16 cellular contexts compared by ENCODE assay signal in genomic region chr4:30847157-30847556, GRCh38.
DNase-seq lines count a peak whose midpoint lies in the region; ATAC-seq and TF ChIP-seq lines count a peak whose summit lies in the region.
"Had no signal": no experiment of that assay in that cellular context is flagged by ENCODE, and none has a peak within 500 bp of the region (broad histone marks: within the 10 kb centered on the region; RNA-seq: fewer than 3 reads in every experiment).

No MANE protein-coding gene starts in this region.

- H3K18ac ChIP-seq in mesendoderm (ENCODE audit: low read length), result no peak overlapping the region

- H3K27me3 ChIP-seq in ectodermal cell (ENCODE audit: control insufficient read depth, insufficient read depth, low read length, poor library complexity, severe bottlenecking) (no peaks in the 10 kb centered on the region), mesendoderm (ENCODE audit: insufficient read depth, low read length, poor library complexity) (no peaks in the 10 kb centered on the region)

- POLR2A ChIA-PET in HEK293 (lab: Yijun Ruan, JAX), result no interaction called here

- DNase-seq in Ammon's horn (ENCODE audit: low spot score) (peak; percentile 37), mesendoderm (peak; percentile 89), NCI-H128 (lab: John Stamatoyannopoulos, UW; ENCODE audit: unreplicated experiment) (no peak), NCI-H1436 treated with DMSO at 0.1 percent for 48 hours (lab: John Stamatoyannopoulos, UW) (no peak)
- DNase-seq in stimulated activated CD4-positive, alpha-beta T cell treated with anti-CD3 and anti-CD28 coated beads, Interleukin-4, amount 100 ng/mL, for 4 hours, result no peak
- DNase-seq: COR-L47, GOT3, KBM-7, NCI-H1092 treated with DMSO at 0.1 percent for 48 hours, NCI-H1930, NCI-H2171 treated with DMSO at 0.1 percent for 48 hours, NCI-H510A treated with DMSO at 0.1 percent for 48 hours had no signal

- no peak for TF ChIP-seq CTCF in HEK293 (tag by site-specific recombination; IDR thresholded peaks at IDR 0.05)

- no peak overlapping the region for H2BK5ac ChIP-seq in mesendoderm (ENCODE audit: low read length)

- H3K79me2 ChIP-seq in mesendoderm (ENCODE audit: control insufficient read depth, insufficient read depth, low read length), result no peaks in the 10 kb centered on the region

- H3K4me3 ChIP-seq in HEK293 (ENCODE audit: low read depth, low read length) (no peak overlapping the region), ectodermal cell (ENCODE audit: insufficient read depth, low read depth, low read length) (no peak overlapping the region), mesendoderm (ENCODE audit: low read length) (no peak overlapping the region)
- H3K4me3 ChIP-seq: A549 had no signal

- WGBS in ectodermal cell, 2 experiments, result 0% methylated on average over 1 of the region's 1 CpG
- no CpG with 5 or more reads among the region's 1 CpG for WGBS in mesendoderm (ENCODE audit: extremely low coverage, insufficient coverage, low lambda C conversion rate)

- no peak overlapping the region for H3K23ac ChIP-seq in mesendoderm (ENCODE audit: low read length)

- H2BK15ac ChIP-seq in mesendoderm (replicated peaks; ENCODE audit: low read depth), result no peak overlapping the region

- H3K9ac ChIP-seq in mesendoderm (ENCODE audit: low read length), result no peak overlapping the region

- H3K9me3 ChIP-seq in HEK293 (ENCODE audit: control insufficient read depth, insufficient read depth, low read depth, low read length), result no peaks in the 10 kb centered on the region
- H3K9me3 ChIP-seq in ectodermal cell (ENCODE audit: control insufficient read depth, low read length), result no peaks in the 10 kb centered on the region
- H3K9me3 ChIP-seq: A549 had no signal

- H3K4me2 ChIP-seq in mesendoderm (ENCODE audit: low read length), result no peak overlapping the region
- H3K4me2 ChIP-seq: A549 had no signal

- H3K4ac ChIP-seq in mesendoderm (ENCODE audit: low read depth, low read length), result no peak overlapping the region

- no peak overlapping the region for H3K27ac ChIP-seq in HEK293 (ENCODE audit: extremely low read depth, low read depth, low read length)
- H3K27ac ChIP-seq in ectodermal cell (ENCODE audit: insufficient read depth, low read depth, low read length, poor library complexity, severe bottlenecking), result peak overlapping the region; percentile 6
- no peak overlapping the region for H3K27ac ChIP-seq in mesendoderm (ENCODE audit: low read depth, low read length)
- H3K27ac ChIP-seq: A549 had no signal

- H2BK120ac ChIP-seq in mesendoderm (ENCODE audit: low read depth, low read length), result no peak overlapping the region

- CTCF ChIA-PET in HEK293 (lab: Yijun Ruan, JAX), result no interaction called here

- no peak overlapping the region for H3K56ac ChIP-seq in mesendoderm (ENCODE audit: low read length)

- H3K4me1 ChIP-seq in HEK293 (ENCODE audit: control insufficient read depth, insufficient read depth, low read length) (peaks cover 9% of the 10 kb centered on the region), ectodermal cell (ENCODE audit: control insufficient read depth, insufficient read depth, low read length) (no peaks in the 10 kb centered on the region), mesendoderm (ENCODE audit: control insufficient read depth, low read depth, low read length) (no peaks in the 10 kb centered on the region)
- H3K4me1 ChIP-seq: A549 had no signal

- H3K79me1 ChIP-seq in mesendoderm (ENCODE audit: low read length), result no peaks in the 10 kb centered on the region

- no peak for ATAC-seq in GM21526 (IDR thresholded peaks at IDR 0.05; ENCODE audit: low FRiP score, unreplicated experiment)
- ATAC-seq: A549 had no signal

- no peak overlapping the region for H2AK5ac ChIP-seq in mesendoderm (ENCODE audit: low read length)

- H4K8ac ChIP-seq in mesendoderm (ENCODE audit: low read depth, low read length), result no peak overlapping the region

- H3K36me3 ChIP-seq in HEK293 (ENCODE audit: control insufficient read depth in 2 of 2, insufficient read depth in 1 of 2, low read length in 2 of 2) (no peaks in the 10 kb centered on the region), ectodermal cell (ENCODE audit: control insufficient read depth, insufficient read depth, low read length) (no peaks in the 10 kb centered on the region), mesendoderm (ENCODE audit: control insufficient read depth, insufficient read depth, low read length) (no peaks in the 10 kb centered on the region)

- H4K5ac ChIP-seq in mesendoderm (ENCODE audit: low read length), result no peak overlapping the region

TF ChIP-seq in HEK293, 187 proteins besides CTCF, POLR2A, EP300 and RAD21:
- TF ChIP-seq ZNF18 (tag by site-specific recombination; IDR thresholded peaks at IDR 0.05) (peak; percentile 71; the same call in 1 of the 2 replicates), ZNF664 (tag by site-specific recombination; IDR thresholded peaks at IDR 0.05) (no peak), ZNF792 (tag by site-specific recombination; IDR thresholded peaks at IDR 0.05) (no peak)

Comparison
In these comparisons a context has a peak if more than half of its experiments do, and no peak if none do; other contexts are left out.
1. DNase-seq: peak in Ammon's horn (single experiment) and mesendoderm (single experiment); none in NCI-H128 (single experiment), stimulated activated CD4-positive, alpha-beta T cell treated with anti-CD3 and anti-CD28 coated beads, Interleukin-4, amount 100 ng/mL, for 4 hours (0 of 2) and NCI-H1436 treated with DMSO at 0.1 percent for 48 hours (single experiment).